ENCODE assay signal across 19 cellular contexts in genomic region chr7:70104243-70104642, GRCh38.
"Had no signal": no experiment of that assay in that cellular context is flagged by ENCODE, and none has a peak within 500 bp of the region (broad histone marks: within the 10 kb centered on the region; RNA-seq: fewer than 3 reads in every experiment).

No MANE protein-coding gene starts in this region.

- ATAC-seq: activated naive CD8-positive, alpha-beta T cell treated with anti-CD3 and anti-CD28 coated beads, Interleukin-2, amount 50 U/mL, for 24 hours; gastroesophageal sphincter; left cardiac atrium; left ventricle myocardium superior; right lobe of liver had no signal

- H3K4me3 ChIP-seq: colonic mucosa, gastroesophageal sphincter, hepatocyte, ovary, right lobe of liver, transverse colon had no signal

- H3K9me3 ChIP-seq: colonic mucosa, gastroesophageal sphincter, ovary, right lobe of liver, transverse colon had no signal

- H3K4me1 ChIP-seq: colonic mucosa, right lobe of liver had no signal

- DNase-seq: activated CD4-positive, alpha-beta memory T cell treated with anti-CD3 and anti-CD28 coated beads, Interleukin-2, amount 10 ng/mL, durations not matched to agents 7 days and 5 days; activated CD4-positive, alpha-beta T cell treated with anti-CD3 and anti-CD28 coated beads, Interleukin-2, amount 10 ng/mL, durations not matched to agents 24 days and 14 days; activated CD4-positive, CD25-positive, alpha-beta regulatory T cell treated with anti-CD3 and anti-CD28 coated beads, Interleukin-2, amount 50 U/mL, for 72 hours; activated CD8-positive, alpha-beta memory T cell treated with anti-CD3 and anti-CD28 coated beads, Interleukin-2, amount 50 U/mL, for 48 hours; activated gamma-delta T cell treated with Interleukin-2 at 50 U/mL for 16 hours; activated naive CD8-positive, alpha-beta T cell treated with anti-CD3 and anti-CD28 coated beads, Interleukin-2, amount 50 U/mL, for 24 hours; activated T-cell treated with anti-CD3 and anti-CD28 coated beads, Interleukin-2, amount 50 U/mL, for 24 hours; colonic mucosa; effector CD8-positive, alpha-beta T cell; left cardiac atrium; left ventricle myocardium superior; ovary; right lobe of liver; stimulated activated CD4-positive, alpha-beta T cell treated with anti-CD3 and anti-CD28 coated beads, Interleukin-2, amount 100 ng/mL, for 48 hours; stimulated activated naive CD4-positive, alpha-beta T cell treated with Interleukin-2 at 50 U/mL for 16 hours; T-helper 2 cell; transverse colon had no signal

- H3K27me3 ChIP-seq: colonic mucosa, gastroesophageal sphincter, hepatocyte, ovary, right lobe of liver, transverse colon had no signal

- H3K36me3 ChIP-seq: colonic mucosa, gastroesophageal sphincter, ovary, right lobe of liver, transverse colon had no signal
